In the genomic region with DNA sequence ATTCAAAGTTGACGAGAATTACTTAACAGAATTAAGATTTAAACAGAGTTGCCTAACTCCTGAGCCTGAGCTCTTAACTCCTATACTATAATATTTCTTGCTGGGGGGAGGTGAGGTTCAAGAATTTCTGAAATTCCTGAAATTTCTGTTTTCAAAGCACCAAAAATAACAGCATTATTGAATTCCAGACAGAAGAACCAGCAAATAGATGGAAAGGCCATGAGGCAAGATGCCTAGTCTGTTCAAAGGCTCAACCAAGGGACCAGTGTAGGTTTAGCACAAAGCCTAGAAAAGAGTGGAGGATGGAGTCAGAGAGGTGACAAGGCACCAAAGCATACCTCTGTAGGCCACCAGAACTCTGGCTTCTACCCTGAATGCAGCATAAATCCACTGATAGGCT, we compare ENCODE assay signal across 2 cellular contexts.
TF ChIP-seq lines count a peak whose summit lies in the region.

No MANE protein-coding gene starts in this region.

TF ChIP-seq in A549, 52 proteins besides CTCF, POLR2A, EP300 and RAD21 (continued from another document):
- TF ChIP-seq, protein P1, sequence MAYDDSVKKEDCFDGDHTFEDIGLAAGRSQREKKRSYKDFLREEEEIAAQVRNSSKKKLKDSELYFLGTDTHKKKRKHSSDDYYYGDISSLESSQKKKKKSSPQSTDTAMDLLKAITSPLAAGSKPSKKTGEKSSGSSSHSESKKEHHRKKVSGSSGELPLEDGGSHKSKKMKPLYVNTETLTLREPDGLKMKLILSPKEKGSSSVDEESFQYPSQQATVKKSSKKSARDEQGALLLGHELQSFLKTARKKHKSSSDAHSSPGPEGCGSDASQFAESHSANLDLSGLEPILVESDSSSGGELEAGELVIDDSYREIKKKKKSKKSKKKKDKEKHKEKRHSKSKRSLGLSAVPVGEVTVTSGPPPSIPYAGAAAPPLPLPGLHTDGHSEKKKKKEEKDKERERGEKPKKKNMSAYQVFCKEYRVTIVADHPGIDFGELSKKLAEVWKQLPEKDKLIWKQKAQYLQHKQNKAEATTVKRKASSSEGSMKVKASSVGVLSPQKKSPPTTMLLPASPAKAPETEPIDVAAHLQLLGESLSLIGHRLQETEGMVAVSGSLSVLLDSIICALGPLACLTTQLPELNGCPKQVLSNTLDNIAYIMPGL (CRISPR knock-in tag; IDR thresholded peaks at IDR 0.05; ENCODE audit: borderline replicate concordance), result no peak
- TF ChIP-seq ZC3H11A (IDR thresholded peaks at IDR 0.05), result no peak
- TF ChIP-seq MYC (IDR thresholded peaks at IDR 0.05; ENCODE audit: borderline replicate concordance, low read length), result no peak
- TF ChIP-seq, protein P2, sequence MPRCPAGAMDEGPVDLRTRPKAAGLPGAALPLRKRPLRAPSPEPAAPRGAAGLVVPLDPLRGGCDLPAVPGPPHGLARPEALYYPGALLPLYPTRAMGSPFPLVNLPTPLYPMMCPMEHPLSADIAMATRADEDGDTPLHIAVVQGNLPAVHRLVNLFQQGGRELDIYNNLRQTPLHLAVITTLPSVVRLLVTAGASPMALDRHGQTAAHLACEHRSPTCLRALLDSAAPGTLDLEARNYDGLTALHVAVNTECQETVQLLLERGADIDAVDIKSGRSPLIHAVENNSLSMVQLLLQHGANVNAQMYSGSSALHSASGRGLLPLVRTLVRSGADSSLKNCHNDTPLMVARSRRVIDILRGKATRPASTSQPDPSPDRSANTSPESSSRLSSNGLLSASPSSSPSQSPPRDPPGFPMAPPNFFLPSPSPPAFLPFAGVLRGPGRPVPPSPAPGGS (IDR thresholded peaks at IDR 0.05), result no peak
- TF ChIP-seq ZSCAN20 (CRISPR knock-in tag; IDR thresholded peaks at IDR 0.05), result no peak
- no peak for TF ChIP-seq SMC3 (IDR thresholded peaks at IDR 0.05)
- TF ChIP-seq CBX2 (IDR thresholded peaks at IDR 0.05; ENCODE audit: borderline replicate concordance, low read depth), result no peak
- TF ChIP-seq HOXB13 (CRISPR knock-in tag; IDR thresholded peaks at IDR 0.05; ENCODE audit: low read depth), result no peak
- TF ChIP-seq SREBF2 (IDR thresholded peaks at IDR 0.05), result no peak
- no peak for TF ChIP-seq NFE2L2 (conservative IDR thresholded peaks at IDR 0.05; ENCODE audit: low read length)
- TF ChIP-seq RNF2 (IDR thresholded peaks at IDR 0.05; ENCODE audit: borderline replicate concordance, low read depth), result no peak
- TF ChIP-seq TP53 (CRISPR knock-in tag; IDR thresholded peaks at IDR 0.05), result no peak
- TF ChIP-seq RARB (CRISPR knock-in tag; IDR thresholded peaks at IDR 0.05), result no peak

TF ChIP-seq in GM23338, 12 proteins besides CTCF, POLR2A, EP300 and RAD21 (continued from another document):
- TF ChIP-seq, protein P3, sequence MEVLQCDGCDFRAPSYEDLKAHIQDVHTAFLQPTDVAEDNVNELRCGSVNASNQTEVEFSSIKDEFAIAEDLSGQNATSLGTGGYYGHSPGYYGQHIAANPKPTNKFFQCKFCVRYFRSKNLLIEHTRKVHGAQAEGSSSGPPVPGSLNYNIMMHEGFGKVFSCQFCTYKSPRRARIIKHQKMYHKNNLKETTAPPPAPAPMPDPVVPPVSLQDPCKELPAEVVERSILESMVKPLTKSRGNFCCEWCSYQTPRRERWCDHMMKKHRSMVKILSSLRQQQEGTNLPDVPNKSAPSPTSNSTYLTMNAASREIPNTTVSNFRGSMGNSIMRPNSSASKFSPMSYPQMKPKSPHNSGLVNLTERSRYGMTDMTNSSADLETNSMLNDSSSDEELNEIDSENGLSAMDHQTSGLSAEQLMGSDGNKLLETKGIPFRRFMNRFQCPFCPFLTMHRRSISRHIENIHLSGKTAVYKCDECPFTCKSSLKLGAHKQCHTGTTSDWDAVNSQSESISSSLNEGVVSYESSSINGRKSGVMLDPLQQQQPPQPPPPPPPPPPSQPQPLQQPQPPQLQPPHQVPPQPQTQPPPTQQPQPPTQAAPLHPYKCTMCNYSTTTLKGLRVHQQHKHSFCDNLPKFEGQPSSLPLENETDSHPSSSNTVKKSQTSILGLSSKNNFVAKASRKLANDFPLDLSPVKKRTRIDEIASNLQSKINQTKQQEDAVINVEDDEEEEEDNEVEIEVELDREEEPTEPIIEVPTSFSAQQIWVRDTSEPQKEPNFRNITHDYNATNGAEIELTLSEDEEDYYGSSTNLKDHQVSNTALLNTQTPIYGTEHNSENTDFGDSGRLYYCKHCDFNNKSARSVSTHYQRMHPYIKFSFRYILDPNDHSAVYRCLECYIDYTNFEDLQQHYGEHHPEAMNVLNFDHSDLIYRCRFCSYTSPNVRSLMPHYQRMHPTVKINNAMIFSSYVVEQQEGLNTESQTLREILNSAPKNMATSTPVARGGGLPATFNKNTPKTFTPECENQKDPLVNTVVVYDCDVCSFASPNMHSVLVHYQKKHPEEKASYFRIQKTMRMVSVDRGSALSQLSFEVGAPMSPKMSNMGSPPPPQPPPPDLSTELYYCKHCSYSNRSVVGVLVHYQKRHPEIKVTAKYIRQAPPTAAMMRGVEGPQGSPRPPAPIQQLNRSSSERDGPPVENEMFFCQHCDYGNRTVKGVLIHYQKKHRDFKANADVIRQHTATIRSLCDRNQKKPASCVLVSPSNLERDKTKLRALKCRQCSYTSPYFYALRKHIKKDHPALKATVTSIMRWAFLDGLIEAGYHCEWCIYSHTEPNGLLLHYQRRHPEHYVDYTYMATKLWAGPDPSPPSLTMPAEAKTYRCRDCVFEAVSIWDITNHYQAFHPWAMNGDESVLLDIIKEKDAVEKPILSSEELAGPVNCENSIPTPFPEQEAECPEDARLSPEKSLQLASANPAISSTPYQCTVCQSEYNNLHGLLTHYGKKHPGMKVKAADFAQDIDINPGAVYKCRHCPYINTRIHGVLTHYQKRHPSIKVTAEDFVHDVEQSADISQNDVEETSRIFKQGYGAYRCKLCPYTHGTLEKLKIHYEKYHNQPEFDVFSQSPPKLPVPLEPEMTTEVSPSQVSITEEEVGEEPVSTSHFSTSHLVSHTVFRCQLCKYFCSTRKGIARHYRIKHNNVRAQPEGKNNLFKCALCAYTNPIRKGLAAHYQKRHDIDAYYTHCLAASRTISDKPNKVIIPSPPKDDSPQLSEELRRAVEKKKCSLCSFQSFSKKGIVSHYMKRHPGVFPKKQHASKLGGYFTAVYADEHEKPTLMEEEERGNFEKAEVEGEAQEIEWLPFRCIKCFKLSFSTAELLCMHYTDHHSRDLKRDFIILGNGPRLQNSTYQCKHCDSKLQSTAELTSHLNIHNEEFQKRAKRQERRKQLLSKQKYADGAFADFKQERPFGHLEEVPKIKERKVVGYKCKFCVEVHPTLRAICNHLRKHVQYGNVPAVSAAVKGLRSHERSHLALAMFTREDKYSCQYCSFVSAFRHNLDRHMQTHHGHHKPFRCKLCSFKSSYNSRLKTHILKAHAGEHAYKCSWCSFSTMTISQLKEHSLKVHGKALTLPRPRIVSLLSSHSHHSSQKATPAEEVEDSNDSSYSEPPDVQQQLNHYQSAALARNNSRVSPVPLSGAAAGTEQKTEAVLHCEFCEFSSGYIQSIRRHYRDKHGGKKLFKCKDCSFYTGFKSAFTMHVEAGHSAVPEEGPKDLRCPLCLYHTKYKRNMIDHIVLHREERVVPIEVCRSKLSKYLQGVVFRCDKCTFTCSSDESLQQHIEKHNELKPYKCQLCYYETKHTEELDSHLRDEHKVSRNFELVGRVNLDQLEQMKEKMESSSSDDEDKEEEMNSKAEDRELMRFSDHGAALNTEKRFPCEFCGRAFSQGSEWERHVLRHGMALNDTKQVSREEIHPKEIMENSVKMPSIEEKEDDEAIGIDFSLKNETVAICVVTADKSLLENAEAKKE (CRISPR knock-in tag; IDR thresholded peaks at IDR 0.05), result no peak
- TF ChIP-seq NANOG (IDR thresholded peaks at IDR 0.05; ENCODE audit: borderline replicate concordance), result no peak
- no peak for TF ChIP-seq EZH2 (IDR thresholded peaks at IDR 0.05; ENCODE audit: low read depth, unreplicated experiment)
- no peak for TF ChIP-seq JUNB (IDR thresholded peaks at IDR 0.05; ENCODE audit: unreplicated experiment)
- TF ChIP-seq, protein P4, sequence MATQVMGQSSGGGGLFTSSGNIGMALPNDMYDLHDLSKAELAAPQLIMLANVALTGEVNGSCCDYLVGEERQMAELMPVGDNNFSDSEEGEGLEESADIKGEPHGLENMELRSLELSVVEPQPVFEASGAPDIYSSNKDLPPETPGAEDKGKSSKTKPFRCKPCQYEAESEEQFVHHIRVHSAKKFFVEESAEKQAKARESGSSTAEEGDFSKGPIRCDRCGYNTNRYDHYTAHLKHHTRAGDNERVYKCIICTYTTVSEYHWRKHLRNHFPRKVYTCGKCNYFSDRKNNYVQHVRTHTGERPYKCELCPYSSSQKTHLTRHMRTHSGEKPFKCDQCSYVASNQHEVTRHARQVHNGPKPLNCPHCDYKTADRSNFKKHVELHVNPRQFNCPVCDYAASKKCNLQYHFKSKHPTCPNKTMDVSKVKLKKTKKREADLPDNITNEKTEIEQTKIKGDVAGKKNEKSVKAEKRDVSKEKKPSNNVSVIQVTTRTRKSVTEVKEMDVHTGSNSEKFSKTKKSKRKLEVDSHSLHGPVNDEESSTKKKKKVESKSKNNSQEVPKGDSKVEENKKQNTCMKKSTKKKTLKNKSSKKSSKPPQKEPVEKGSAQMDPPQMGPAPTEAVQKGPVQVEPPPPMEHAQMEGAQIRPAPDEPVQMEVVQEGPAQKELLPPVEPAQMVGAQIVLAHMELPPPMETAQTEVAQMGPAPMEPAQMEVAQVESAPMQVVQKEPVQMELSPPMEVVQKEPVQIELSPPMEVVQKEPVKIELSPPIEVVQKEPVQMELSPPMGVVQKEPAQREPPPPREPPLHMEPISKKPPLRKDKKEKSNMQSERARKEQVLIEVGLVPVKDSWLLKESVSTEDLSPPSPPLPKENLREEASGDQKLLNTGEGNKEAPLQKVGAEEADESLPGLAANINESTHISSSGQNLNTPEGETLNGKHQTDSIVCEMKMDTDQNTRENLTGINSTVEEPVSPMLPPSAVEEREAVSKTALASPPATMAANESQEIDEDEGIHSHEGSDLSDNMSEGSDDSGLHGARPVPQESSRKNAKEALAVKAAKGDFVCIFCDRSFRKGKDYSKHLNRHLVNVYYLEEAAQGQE (IDR thresholded peaks at IDR 0.05; ENCODE audit: unreplicated experiment), result no peak
